In the genomic region with DNA sequence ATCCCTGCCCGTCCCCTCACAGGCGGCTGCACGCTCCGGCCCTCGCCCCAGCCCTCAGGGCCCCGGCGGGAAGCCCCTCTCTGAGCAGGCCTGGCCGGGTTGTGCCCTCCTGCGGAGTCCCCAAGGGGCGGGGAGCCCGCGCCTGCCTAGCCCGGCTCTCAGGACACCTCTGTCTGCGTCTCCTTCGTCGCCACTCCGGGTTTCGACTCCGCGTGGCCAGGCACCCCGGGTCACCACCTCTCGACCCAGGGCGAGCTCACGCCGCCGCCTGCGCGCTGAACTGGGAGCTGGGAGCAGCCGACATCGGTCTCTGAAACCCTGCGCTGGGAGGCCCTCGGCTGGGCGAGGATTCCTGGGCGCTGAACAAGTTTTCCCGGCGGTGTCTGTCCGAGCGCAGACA, we compare ENCODE assay signal across 23 cellular contexts. TPM values are rescaled to one million over a fixed set of nuclear protein-coding genes. Genes with fewer than 3 reads are reported as not detected.
DNase-seq lines count a peak whose midpoint lies in the region; FAIRE-seq and TF ChIP-seq lines count a peak whose summit lies in the region.
"Had no signal": no experiment of that assay in that cellular context is flagged by ENCODE, and none has a peak within 500 bp of the region (broad histone marks: within the 10 kb centered on the region; RNA-seq: fewer than 3 reads in every experiment).

No MANE protein-coding gene starts in this region.

- no peak overlapping the region for H3K14ac ChIP-seq in H1 (ENCODE audit: insufficient read length)

- H3K27ac ChIP-seq in H1 (ENCODE audit: low read depth, low read length) = no peak overlapping the region
- H3K27ac ChIP-seq in mesendoderm (ENCODE audit: low read depth, low read length) = no peak overlapping the region
- H3K27ac ChIP-seq: C4-2B had no signal

- H3K4me3 ChIP-seq in H1 (ENCODE audit: extremely low read depth in 1 of 4, insufficient read depth in 2 of 4, low read depth in 3 of 4, low read length in 4 of 4) (peak overlapping the region; percentile 17 to 54 (median 22); a peak in 3 of 8 replicates), mesendoderm (ENCODE audit: low read length) (no peak overlapping the region)
- H3K4me3 ChIP-seq: GM12878 had no signal

- TF ChIP-seq EP300 in H1 (IDR thresholded peaks at IDR 0.05; ENCODE audit: borderline replicate concordance in 1 of 2, low read depth in 2 of 2, low read length in 2 of 2) = no peak

- H3K79me2 ChIP-seq in H1 (ENCODE audit: control insufficient read depth in 1 of 2, insufficient read depth in 2 of 2, low read length in 2 of 2) (no peaks in the 10 kb centered on the region), mesendoderm (ENCODE audit: control insufficient read depth, insufficient read depth, low read length) (no peaks in the 10 kb centered on the region)

- FAIRE-seq in H1 (lab: Jason Lieb, UNC) (no peak), HTR-8/SVneo (lab: Jason Lieb, UNC) (no peak)
- FAIRE-seq: GM12878, GM18507 had no signal

- no peaks in the 10 kb centered on the region for H3K36me3 ChIP-seq in H1 (ENCODE audit: control insufficient read depth in 2 of 4, insufficient read depth in 4 of 4, low read length in 3 of 4)
- no peaks in the 10 kb centered on the region for H3K36me3 ChIP-seq in mesendoderm (ENCODE audit: control insufficient read depth, insufficient read depth, low read length)

- no peak for TF ChIP-seq RAD21 in H1 (IDR thresholded peaks at IDR 0.05 in 1 of 2, conservative IDR thresholded peaks at IDR 0.05 in 1 of 2; ENCODE audit: low read depth in 2 of 2, low read length in 2 of 2)

- no peaks in the 10 kb centered on the region for H3K9me3 ChIP-seq in H1 (ENCODE audit: insufficient read depth in 2 of 2, low read depth in 1 of 2, low read length in 1 of 2)

- H3K36me3 Mint-ChIP-seq in activated T-helper 2 cell treated with anti-CD3 and anti-CD28 coated beads, Interferon-gamma antibody, Interleukin-2, Interleukin-4, amounts not matched to agents 10 μg/mL and 5 μg/mL and 100 μg/mL, durations not matched to agents 14 hours and 24 hours and 36 hours (ENCODE audit: low read depth) = no peaks in the 10 kb centered on the region
- H3K36me3 Mint-ChIP-seq: IgD-negative memory B cell had no signal

- H3K23me2 ChIP-seq in H1 (ENCODE audit: low read depth, low read length) = no peaks in the 10 kb centered on the region; the same call in 1 of the 2 replicates

- H2AK5ac ChIP-seq in H1 (ENCODE audit: low read depth, low read length) = no peak overlapping the region
- H2AK5ac ChIP-seq in mesendoderm (ENCODE audit: low read length) = no peak overlapping the region

- H3K18ac ChIP-seq in H1 (ENCODE audit: extremely low read depth, low read length) (peak overlapping the region; percentile 32; the same call in 1 of the 2 replicates), mesendoderm (ENCODE audit: low read length) (no peak overlapping the region)

- H3K9me3 Mint-ChIP-seq in activated T-helper 2 cell treated with anti-CD3 and anti-CD28 coated beads, Interferon-gamma antibody, Interleukin-2, Interleukin-4, amounts not matched to agents 10 μg/mL and 5 μg/mL and 100 μg/mL, durations not matched to agents 14 hours and 24 hours and 36 hours = no peaks in the 10 kb centered on the region

- no peak overlapping the region for H3K27ac Mint-ChIP-seq in activated T-helper 2 cell treated with anti-CD3 and anti-CD28 coated beads, Interferon-gamma antibody, Interleukin-2, Interleukin-4, amounts not matched to agents 10 μg/mL and 5 μg/mL and 100 μg/mL, durations not matched to agents 14 hours and 24 hours and 36 hours
- H3K27ac Mint-ChIP-seq: HFFc6, IgD-negative memory B cell had no signal

- H3K27me3 Mint-ChIP-seq in activated T-helper 2 cell treated with anti-CD3 and anti-CD28 coated beads, Interferon-gamma antibody, Interleukin-2, Interleukin-4, amounts not matched to agents 10 μg/mL and 5 μg/mL and 100 μg/mL, durations not matched to agents 14 hours and 24 hours and 36 hours (ENCODE audit: low read depth) = peaks cover 35% of the 10 kb centered on the region

- H2BK15ac ChIP-seq in H1 (ENCODE audit: low read length) = no peak overlapping the region
- H2BK15ac ChIP-seq in mesendoderm (replicated peaks; ENCODE audit: low read depth) = no peak overlapping the region

- peak overlapping the region; percentile 38; the same call in 1 of the 2 replicates for H4K8ac ChIP-seq in H1 (ENCODE audit: extremely low read depth, insufficient read depth, low read length)
- no peak overlapping the region for H4K8ac ChIP-seq in mesendoderm (ENCODE audit: low read depth, low read length)

- H3K56ac ChIP-seq in H1 (replicated peaks; ENCODE audit: insufficient read length, low read depth, low read length) (no peak overlapping the region), mesendoderm (ENCODE audit: low read length) (peak overlapping the region; percentile 34)

- H2AFZ ChIP-seq in H1 (ENCODE audit: low read length) = no peak overlapping the region

- CTCF ChIA-PET in H1 (lab: Charles Lee; ENCODE audit: partially characterized antibody) = interaction anchor here (0.6 to 2.3 kb wide), 7 partner anchors 14 to 164 kb away, joined by 3 to 6 read pairs (median 4); no protein-coding TSS in a partner anchor

- H2BK20ac ChIP-seq in H1 (ENCODE audit: low read length) = no peak overlapping the region

- H3K27me3 ChIP-seq in H1 (replicated peaks in 1 of 4; ENCODE audit: control insufficient read depth in 3 of 4, extremely low read depth in 1 of 4, insufficient read depth in 3 of 4, low read length in 3 of 4) = peaks cover 10 to 22% (median 19%) of the 10 kb centered on the region in 4 experiments; a peak in 6 of 7 replicates
- peaks cover 2% of the 10 kb centered on the region for H3K27me3 ChIP-seq in mesendoderm (ENCODE audit: insufficient read depth, low read length, poor library complexity)

- H3K4ac ChIP-seq in H1 (replicated peaks; ENCODE audit: insufficient read length, low read depth, low read length) = no peak overlapping the region
- no peak overlapping the region for H3K4ac ChIP-seq in mesendoderm (ENCODE audit: low read depth, low read length)

- TF ChIP-seq POLR2A in H1 (IDR thresholded peaks at IDR 0.05; ENCODE audit: control extremely low read depth in 1 of 2, low read depth in 2 of 2, low read length in 2 of 2) (no peak), erythroblast (IDR thresholded peaks at IDR 0.05; ENCODE audit: low read length) (no peak)

- TF ChIP-seq CTCF in GM10266 (IDR thresholded peaks at IDR 0.05; ENCODE audit: control insufficient read depth, insufficient read depth, low read depth, missing control alignments) (no peak), H1 (IDR thresholded peaks at IDR 0.05; ENCODE audit: control extremely low read depth in 1 of 3, insufficient read depth in 1 of 3, low read depth in 1 of 3, low read length in 3 of 3) (no peak)

- H3K4me1 ChIP-seq in H1 (replicated peaks in 1 of 4; ENCODE audit: control insufficient read depth in 3 of 4, insufficient read depth in 4 of 4, low read length in 3 of 4) (peaks cover 0 to 5% (median under 1%) of the 10 kb centered on the region in 4 experiments; a peak in 4 of 7 replicates), mesendoderm (ENCODE audit: control insufficient read depth, low read depth, low read length) (no peaks in the 10 kb centered on the region)

- H4K5ac ChIP-seq in H1 (ENCODE audit: insufficient read length, low read depth, low read length) = peak overlapping the region; percentile 30
- H4K5ac ChIP-seq in mesendoderm (ENCODE audit: low read length) = no peak overlapping the region

- H3K23ac ChIP-seq in H1 (ENCODE audit: insufficient read length) (no peak overlapping the region), mesendoderm (ENCODE audit: low read length) (no peak overlapping the region)

- no peaks in the 10 kb centered on the region for H3K4me1 Mint-ChIP-seq in activated T-helper 2 cell treated with anti-CD3 and anti-CD28 coated beads, Interferon-gamma antibody, Interleukin-2, Interleukin-4, amounts not matched to agents 10 μg/mL and 5 μg/mL and 100 μg/mL, durations not matched to agents 14 hours and 24 hours and 36 hours (ENCODE audit: low read depth)
- H3K4me1 Mint-ChIP-seq: IgD-negative memory B cell had no signal

- no peak overlapping the region; a peak in 1 of 7 replicates for H3K9ac ChIP-seq in H1 (replicated peaks in 1 of 4; ENCODE audit: extremely low read depth in 1 of 4, low read depth in 3 of 4, low read length in 3 of 4)
- peak overlapping the region; percentile 19 for H3K9ac ChIP-seq in mesendoderm (ENCODE audit: low read length)

- H3K4me2 ChIP-seq in H1 (ENCODE audit: insufficient read depth in 1 of 2, low read depth in 2 of 2, low read length in 2 of 2) (peak overlapping the region; percentile 59 to 62), mesendoderm (ENCODE audit: low read length) (no peak overlapping the region)

- H2BK5ac ChIP-seq in H1 (ENCODE audit: low read depth, low read length) (no peak overlapping the region), mesendoderm (ENCODE audit: low read length) (no peak overlapping the region)

- H2BK12ac ChIP-seq in H1 (ENCODE audit: low read depth, low read length) = no peak overlapping the region

- H3K4me3 Mint-ChIP-seq in activated T-helper 2 cell treated with anti-CD3 and anti-CD28 coated beads, Interferon-gamma antibody, Interleukin-2, Interleukin-4, amounts not matched to agents 10 μg/mL and 5 μg/mL and 100 μg/mL, durations not matched to agents 14 hours and 24 hours and 36 hours (ENCODE audit: low read depth) = no peak overlapping the region
- H3K4me3 Mint-ChIP-seq: HFFc6 had no signal

- 24% methylated on average over 23 of the region's 38 CpGs; no CpG with 5 or more reads in 1 of the 2 experiments for WGBS in H1 (ENCODE audit: extremely low coverage in 1 of 2, insufficient coverage in 1 of 2, insufficient read length in 1 of 2, insufficient replicate concordance in 2 of 2, low coverage in 1 of 2, low lambda C conversion rate in 2 of 2, missing lambda C conversion rate in 1 of 2), 2 experiments
- WGBS in mesendoderm (ENCODE audit: extremely low coverage, insufficient coverage, low lambda C conversion rate) = no CpG with 5 or more reads among the region's 38 CpGs

- H4K20me1 ChIP-seq in H1 (replicated peaks in 1 of 2; ENCODE audit: control insufficient read depth in 1 of 2, insufficient read depth in 2 of 2, low read length in 2 of 2) = no peaks in the 10 kb centered on the region

- no peak overlapping the region for H2BK120ac ChIP-seq in H1 (replicated peaks; ENCODE audit: low read depth, low read length)
- H2BK120ac ChIP-seq in mesendoderm (ENCODE audit: low read depth, low read length) = no peak overlapping the region

- POLR2A ChIA-PET in H1 (lab: Charles Lee; ENCODE audit: partially characterized antibody) = no interaction called here

- DNase-seq in D341Med (ENCODE audit: low spot score) (peak; percentile 32), GM10266 (ENCODE audit: extremely low spot score) (peak; percentile 4), H1 (ENCODE audit: low read depth in 1 of 2, low spot score in 2 of 2) (peak in 1 of 2 experiments; percentile 69), mesendoderm (no peak), erythroblast (lab: John Stamatoyannopoulos, UW) (no peak), SIG-M5 treated with dmso at 0.1 percent for 504 hours (lab: John Stamatoyannopoulos, UW; ENCODE audit: unreplicated experiment) (no peak), HTR-8/SVneo (ENCODE audit: insufficient read length, low spot score) (no peak)
- DNase-seq in activated T-helper 2 cell treated with anti-CD3 and anti-CD28 coated beads, Interferon-gamma antibody, Interleukin-2, Interleukin-4, amounts not matched to agents 10 μg/mL and 5 μg/mL and 100 μg/mL, durations not matched to agents 14 hours and 24 hours and 36 hours (ENCODE audit: low spot score) = no peak
- DNase-seq: COR-L47; DMS153; GOT3; HFFc6; NCI-H1105 treated with DMSO at 0.1 percent for 48 hours; NCI-H187; NCI-H2171; NCI-H446; NCI-H69; NK-92 treated with Interleukin-12 subunit alpha and Interleukin-12 subunit beta, amount 100 ng/mL, for 24 hours; SHP77 had no signal

- intact Hi-C loops in activated T-helper 2 cell treated with anti-CD3 and anti-CD28 coated beads, Interferon-gamma antibody, Interleukin-2, Interleukin-4, amounts not matched to agents 10 μg/mL and 5 μg/mL and 100 μg/mL, durations not matched to agents 14 hours and 24 hours and 36 hours (cut with micrococcal nuclease) = no loop called here

- H3K79me1 ChIP-seq in H1 (ENCODE audit: low read depth, low read length) (no peaks in the 10 kb centered on the region), mesendoderm (ENCODE audit: low read length) (no peaks in the 10 kb centered on the region)

- no peak overlapping the region for H4K91ac ChIP-seq in H1 (replicated peaks; ENCODE audit: insufficient read length, low read length)

RNA-seq across cellular contexts. Expression of gene OGDHL, which starts 6.2 kb away (rescaled TPM):
- total RNA-seq in H1 (2021; fragmentation: NEBNext Ultra II Directional; extraction: Animal tissue kit (Norgen Biotek cat#: 25700)) = 16.3 and 16.6 TPM in 2 replicates
- polyA plus RNA-seq in H1 (2011; rRNA removed) = 16.1 and 23.2 TPM in 2 replicates
- polyA plus RNA-seq in H1 (2011; cell fraction: cytosol; rRNA removed) = 18.7 TPM
- polyA plus RNA-seq in H1 (2011; cell fraction: nucleus; rRNA removed) = 76.7 TPM
- 12.3 to 20.0 TPM (median 17.1 TPM) in 4 replicates for polyA plus RNA-seq in H1 (2012, experiment 1 of 2)
- 8.3 TPM for polyA plus RNA-seq in H1 (2012, experiment 2 of 2)
- 13.6 TPM for polyA plus RNA-seq in H1 (2013, experiment 1 of 2)
- 10.5 TPM for polyA plus RNA-seq in H1 (2013, experiment 2 of 2)
- 20.6 and 23.1 TPM in 2 replicates for polyA minus RNA-seq in H1 (2011; rRNA and poly(A)+ RNA removed)
- 8.9 TPM for polyA minus RNA-seq in H1 (2011; cell fraction: cytosol; rRNA and poly(A)+ RNA removed)
- polyA minus RNA-seq in H1 (2011; cell fraction: nucleus; rRNA and poly(A)+ RNA removed) = 25.3 TPM
- 4.4 TPM for polyA plus RNA-seq in mesendoderm (2013, experiment 1 of 2)
- 4.2 TPM for polyA plus RNA-seq in mesendoderm (2013, experiment 2 of 2)
- 3.7 and 3.9 TPM in 2 replicates for total RNA-seq in activated T-helper 2 cell treated with anti-CD3 and anti-CD28 coated beads, Interferon-gamma antibody, Interleukin-2, Interleukin-4, amounts not matched to agents 10 μg/mL and 5 μg/mL and 100 μg/mL, durations not matched to agents 14 hours and 24 hours and 36 hours
- polyA plus RNA-seq: IgD-negative memory B cell had no signal

Comparison
In these comparisons a context has a peak if more than half of its experiments do, and no peak if none do; other contexts are left out.
1. DNase-seq: peak in D341Med (single experiment) and GM10266 (single experiment); none in mesendoderm (single experiment), erythroblast (0 of 2), activated T-helper 2 cell treated with anti-CD3 and anti-CD28 coated beads, Interferon-gamma antibody, Interleukin-2, Interleukin-4, amounts not matched to agents 10 μg/mL and 5 μg/mL and 100 μg/mL, durations not matched to agents 14 hours and 24 hours and 36 hours (single experiment), SIG-M5 treated with dmso at 0.1 percent for 504 hours (single experiment) and HTR-8/SVneo (single experiment).